In genomic region chr6:33315753-33316602, GRCh38 we compare ENCODE assay signal across 10 cellular contexts. TPM values are rescaled to one million over a fixed set of nuclear protein-coding genes. Genes with fewer than 3 reads are reported as not detected.
DNase-seq lines count a peak whose midpoint lies in the region; ATAC-seq and TF ChIP-seq lines count a peak whose summit lies in the region.
"Had no signal": no experiment of that assay in that cellular context is flagged by ENCODE, and none has a peak within 500 bp of the region (broad histone marks: within the 10 kb centered on the region; RNA-seq: fewer than 3 reads in every experiment).

No MANE protein-coding gene starts in this region.

- peaks cover 36% of the 10 kb centered on the region for H3F3A ChIP-seq in SK-N-SH (replicated peaks; ENCODE audit: insufficient read depth)

- DNase-seq in SK-N-SH = peak; percentile 4
- no peak for DNase-seq in Peyer's patch
- DNase-seq in endothelial cell (ENCODE audit: low spot score) = no peak
- DNase-seq in left lung = no peak
- DNase-seq in NCI-H69 (lab: John Stamatoyannopoulos, UW) = no peak
- no peak for DNase-seq in GM03348 (ENCODE audit: low spot score)
- DNase-seq: amniotic stem cell, erythroblast had no signal

- 97% methylated on average over 15 of the region's 17 CpGs for whole genome bisulfite sequencing in SK-N-SH (ENCODE audit: low lambda C conversion rate)

- no peaks in the 10 kb centered on the region for H3K27me3 ChIP-seq in SK-N-SH (ENCODE audit: insufficient read depth)
- H3K27me3 ChIP-seq in Peyer's patch = no peaks in the 10 kb centered on the region
- H3K27me3 ChIP-seq in left lung = no peaks in the 10 kb centered on the region

- intact Hi-C loops in left lung (cut with DNase I) = loop anchor here in 1 of 2 donors (10.0 kb wide), 1 partner anchor 99 kb away; the partner anchor contains the start of genes CUTA and PHF1

- peaks cover 65% of the 10 kb centered on the region for H3K79me2 ChIP-seq in SK-N-SH (ENCODE audit: insufficient read depth)

- H4K20me1 ChIP-seq in SK-N-SH (ENCODE audit: insufficient read depth) = peaks cover 8% of the 10 kb centered on the region; the same call in 1 of the 2 replicates

- H3K36me3 Mint-ChIP-seq in endothelial cell (ENCODE audit: low read depth, unreplicated experiment) = peaks cover 25% of the 10 kb centered on the region

- TF ChIP-seq POLR2A in Peyer's patch (IDR thresholded peaks at IDR 0.05) = no peak

- TF ChIP-seq CTCF in SK-N-SH (IDR thresholded peaks at IDR 0.05) = no peak
- no peak for TF ChIP-seq CTCF in Peyer's patch (IDR thresholded peaks at IDR 0.05)
- no peak for TF ChIP-seq CTCF in endothelial cell (IDR thresholded peaks at IDR 0.05; ENCODE audit: unreplicated experiment)
- TF ChIP-seq CTCF in left lung (IDR thresholded peaks at IDR 0.05) = no peak

- no peak for TF ChIP-seq RAD21 in SK-N-SH (IDR thresholded peaks at IDR 0.05; ENCODE audit: low read length)

- peaks cover 47% of the 10 kb centered on the region for H3K4me1 Mint-ChIP-seq in endothelial cell (ENCODE audit: unreplicated experiment)

- H3K36me3 ChIP-seq in SK-N-SH (replicated peaks in 1 of 2; ENCODE audit: control insufficient read depth in 1 of 2, insufficient read depth in 2 of 2, low read length in 1 of 2) (peaks cover 24 to 25% of the 10 kb centered on the region in 2 experiments), Peyer's patch (peaks cover 0 to 32% (median 0%) of the 10 kb centered on the region in 3 donors), left lung (peaks cover 0 to 41% of the 10 kb centered on the region in 2 donors)

- H3K4me2 ChIP-seq in SK-N-SH = no peak overlapping the region

- H3K9me3 ChIP-seq in SK-N-SH = no peaks in the 10 kb centered on the region
- H3K9me3 ChIP-seq in Peyer's patch = no peaks in the 10 kb centered on the region
- H3K9me3 ChIP-seq in left lung = no peaks in the 10 kb centered on the region

- no peak overlapping the region for H3K4me3 ChIP-seq in SK-N-SH (ENCODE audit: low read depth in 2 of 2, low read length in 1 of 2)
- H3K4me3 ChIP-seq in Peyer's patch = no peak overlapping the region
- no peak overlapping the region for H3K4me3 ChIP-seq in skin epidermis
- H3K4me3 ChIP-seq in left lung = no peak overlapping the region

- peak overlapping the region; percentile 88 for H3K4me3 Mint-ChIP-seq in endothelial cell (ENCODE audit: unreplicated experiment)

- no peaks in the 10 kb centered on the region for H3K9me3 Mint-ChIP-seq in endothelial cell (ENCODE audit: unreplicated experiment)

- POLR2A ChIA-PET in SK-N-SH (lab: Yijun Ruan, JAX) = interaction anchor here (1.1 kb wide), 1 partner anchor 44 kb away, joined by 3 read pairs; the partner anchor contains the start of gene RPS18

- H3K27me3 Mint-ChIP-seq in endothelial cell (ENCODE audit: unreplicated experiment) = peaks cover 15% of the 10 kb centered on the region

- H3K27ac ChIP-seq in SK-N-SH (ENCODE audit: low read depth in 2 of 2, low read length in 1 of 2) (no peak overlapping the region; a peak in 1 of 4 replicates), Peyer's patch (peak overlapping the region in 3 of 4 donors; percentile 92 to 99 (median 96)), skin epidermis (peak overlapping the region in 13 of 21 experiments; percentile 89 to 100 (median 97)), left lung (peak overlapping the region in 1 of 2 donors; percentile 100)

- CTCF ChIA-PET in SK-N-SH (lab: Yijun Ruan, JAX) = interaction anchor here (0.8 to 2.9 kb wide), 2 partner anchors 16 to 17 kb away, joined by 3 to 11 read pairs; no protein-coding TSS in a partner anchor

- no peaks in the 10 kb centered on the region for H3K9me2 ChIP-seq in SK-N-SH

- H2AFZ ChIP-seq in SK-N-SH (ENCODE audit: low read depth) = no peak overlapping the region

- H3K4me1 ChIP-seq in SK-N-SH (ENCODE audit: control insufficient read depth in 1 of 2, insufficient read depth in 2 of 2, low read depth in 1 of 2, low read length in 1 of 2) = peaks cover 23 to 51% of the 10 kb centered on the region in 2 experiments; a peak in 3 of 4 replicates
- H3K4me1 ChIP-seq in Peyer's patch = peaks cover 4 to 71% (median 24%) of the 10 kb centered on the region in 4 donors
- peaks cover 25 to 73% of the 10 kb centered on the region in 2 donors for H3K4me1 ChIP-seq in left lung

- TF ChIP-seq EP300 in SK-N-SH (IDR thresholded peaks at IDR 0.05; ENCODE audit: borderline replicate concordance in 1 of 2, low read depth in 1 of 2, low read length in 1 of 2) = no peak

- no peak overlapping the region for H3K27ac Mint-ChIP-seq in endothelial cell (ENCODE audit: unreplicated experiment)

- H3K9ac ChIP-seq in SK-N-SH = no peak overlapping the region

- ATAC-seq in SK-N-SH treated with all-trans-retinoic acid at 6 μM for 48 hours (no peak), left lung (no peak)

TF ChIP-seq in SK-N-SH, 30 proteins besides CTCF, POLR2A, EP300 and RAD21 (continues in another document):
- no peak for TF ChIP-seq POLR2AphosphoS5 (IDR thresholded peaks at IDR 0.05; ENCODE audit: low read depth, low read length)

TF ChIP-seq in SK-N-SH treated with all-trans-retinoic acid at 6 μM for 48 hours, 23 proteins besides CTCF, POLR2A, EP300 and RAD21:
- TF ChIP-seq OSR1 (CRISPR knock-in tag; IDR thresholded peaks at IDR 0.05) = no peak

RNA-seq across cellular contexts. Expression of gene ZBTB22, which starts 1.6 kb away (rescaled TPM):
- 19.5 and 22.2 TPM in 2 replicates for polyA plus RNA-seq in SK-N-SH (2012; rRNA removed)
- 11.9 and 17.3 TPM in 2 replicates for polyA plus RNA-seq in SK-N-SH (2012; cell fraction: cytosol; rRNA removed)
- 22.8 and 24.0 TPM in 2 replicates for polyA plus RNA-seq in SK-N-SH (2012; cell fraction: nucleus; rRNA removed)
- total RNA-seq in Peyer's patch (10 to 100 TPM; 11.6 to 27.6 (median 20.2) TPM), endothelial cell (ENCODE audit: unreplicated experiment) (16.9 TPM), left lung (10 to 100 TPM; 17.3 to 22.6 TPM)

RNA-seq across cellular contexts. Expression of gene TAPBP, which starts 2.1 kb away (rescaled TPM):
- 27.9 and 44.5 TPM in 2 replicates for polyA plus RNA-seq in SK-N-SH (2012; rRNA removed)
- polyA plus RNA-seq in SK-N-SH (2012; cell fraction: cytosol; rRNA removed) = 24.4 and 34.4 TPM in 2 replicates
- polyA plus RNA-seq in SK-N-SH (2012; cell fraction: nucleus; rRNA removed) = 84.8 and 160 TPM in 2 replicates
- total RNA-seq in Peyer's patch = 100 to 1,000 TPM in 3 of 4 donors, 10 to 100 TPM in 1; 73.4 to 324 (median 204) TPM
- total RNA-seq in endothelial cell (ENCODE audit: unreplicated experiment) = 57.1 TPM
- total RNA-seq in left lung = 100 to 1,000 TPM; 227 to 243 TPM

RNA-seq across cellular contexts. Expression of gene DAXX, which starts 6.8 kb away (rescaled TPM):
- polyA plus RNA-seq in SK-N-SH (2012; rRNA removed) = 46.9 and 51.4 TPM in 2 replicates
- polyA plus RNA-seq in SK-N-SH (2012; cell fraction: cytosol; rRNA removed) = 61.8 and 70.2 TPM in 2 replicates
- 85.9 and 95.0 TPM in 2 replicates for polyA plus RNA-seq in SK-N-SH (2012; cell fraction: nucleus; rRNA removed)
- total RNA-seq in Peyer's patch = 10 to 100 TPM; 40.1 to 86.6 (median 45.9) TPM
- 49.6 TPM for total RNA-seq in endothelial cell (ENCODE audit: unreplicated experiment)
- total RNA-seq in left lung = 10 to 100 TPM; 33.6 to 42.0 TPM

RNA-seq across cellular contexts. Expression of gene RGL2, which starts 17.2 kb away (rescaled TPM):
- polyA plus RNA-seq in SK-N-SH (2012; rRNA removed) = 59.4 and 71.2 TPM in 2 replicates
- 19.9 and 29.3 TPM in 2 replicates for polyA plus RNA-seq in SK-N-SH (2012; cell fraction: cytosol; rRNA removed)
- polyA plus RNA-seq in SK-N-SH (2012; cell fraction: nucleus; rRNA removed) = 331 and 334 TPM in 2 replicates
- total RNA-seq in Peyer's patch (10 to 100 TPM; 15.4 to 89.1 (median 39.4) TPM), endothelial cell (ENCODE audit: unreplicated experiment) (167 TPM), left lung (10 to 100 TPM; 83.3 to 94.6 TPM)

RNA-seq across cellular contexts. Expression of gene PFDN6, which starts 26.6 kb away (rescaled TPM):
- polyA plus RNA-seq in SK-N-SH (2012; rRNA removed) = 182 and 213 TPM in 2 replicates
- polyA plus RNA-seq in SK-N-SH (2012; cell fraction: cytosol; rRNA removed) = 233 and 285 TPM in 2 replicates
- 113 and 143 TPM in 2 replicates for polyA plus RNA-seq in SK-N-SH (2012; cell fraction: nucleus; rRNA removed)
- 10 to 100 TPM; 12.4 to 24.8 (median 14.4) TPM for total RNA-seq in Peyer's patch
- 33.3 TPM for total RNA-seq in endothelial cell (ENCODE audit: unreplicated experiment)
- total RNA-seq in left lung = 10 to 100 TPM; 37.7 to 43.0 TPM

Comparison
In these comparisons a context has a peak if more than half of its experiments do, and no peak if none do; other contexts are left out.
1. H3K27ac ChIP-seq: peak in Peyer's patch (3 of 4) and skin epidermis (13 of 21); none in SK-N-SH (0 of 2).